Comparison of ENCODE assay signal across 32 cellular contexts in genomic region chr3:172157566-172158258, GRCh38.
DNase-seq lines count a peak whose midpoint lies in the region; ATAC-seq and TF ChIP-seq lines count a peak whose summit lies in the region.
"Had no signal": no experiment of that assay in that cellular context is flagged by ENCODE, and none has a peak within 500 bp of the region (broad histone marks: within the 10 kb centered on the region; RNA-seq: fewer than 3 reads in every experiment).

No MANE protein-coding gene starts in this region.

- H3K27me3 Mint-ChIP-seq in neural crest cell (ENCODE audit: low read depth) = no peaks in the 10 kb centered on the region
- H3K27me3 Mint-ChIP-seq: activated naive CD8-positive, alpha-beta T cell; CD4-positive, alpha-beta memory T cell; effector memory CD8-positive, alpha-beta T cell; naive thymus-derived CD4-positive, alpha-beta T cell; T-cell had no signal

- H3K36me3 Mint-ChIP-seq in neural crest cell (ENCODE audit: low read depth) = no peaks in the 10 kb centered on the region

- in situ Hi-C loops in mammary epithelial cell (cut with MboI; ENCODE audit: low sequenced_read_pairs in 2 of 2) = no loop called here

- H4K20me1 ChIP-seq in mammary epithelial cell (ENCODE audit: insufficient read depth, low read length) = no peaks in the 10 kb centered on the region

- H3K4me1 Mint-ChIP-seq in neural crest cell = peaks cover 54% of the 10 kb centered on the region

- H3K4me1 ChIP-seq in ACC112 (ENCODE audit: control insufficient read depth, insufficient read depth, low read length, unreplicated experiment) (peaks cover 75% of the 10 kb centered on the region), mammary epithelial cell (ENCODE audit: insufficient read depth, low read length) (peaks cover 60% of the 10 kb centered on the region)

- H2AFZ ChIP-seq in ACC112 (ENCODE audit: low read length, unreplicated experiment) (no peak overlapping the region), mammary epithelial cell (ENCODE audit: low read depth, low read length) (no peak overlapping the region)

- CTCF ChIA-PET in mammary epithelial cell (lab: Charles Lee; ENCODE audit: low non-redundant PET) = no interaction called here

- peak; percentile 77 for DNase-seq in NCI-H2171 treated with DMSO at 0.1 percent for 48 hours (lab: John Stamatoyannopoulos, UW)
- DNase-seq in mammary epithelial cell = no peak
- no peak for DNase-seq in neural crest cell (ENCODE audit: low read depth, low spot score)
- no peak for DNase-seq in activated effector memory CD4-positive, alpha-beta T cell treated with Interleukin-2 at 50 U/mL for 16 hours
- no peak for DNase-seq in NCI-H526 treated with DMSO at 0.1 percent for 48 hours (lab: John Stamatoyannopoulos, UW)
- DNase-seq in left colon = no peak
- DNase-seq in C1 segment of cervical spinal cord (lab: John Stamatoyannopoulos, UW) = no peak
- DNase-seq: activated CD4-positive, alpha-beta T cell treated with anti-CD3 and anti-CD28 coated beads for 48 hours; AML-193; CD4-positive, alpha-beta memory T cell; colonic mucosa; effector memory CD8-positive, alpha-beta T cell; EL; head of caudate nucleus; islet precursor cell; naive thymus-derived CD4-positive, alpha-beta T cell; NCI-H1436 treated with DMSO at 0.1 percent for 48 hours; NCI-H446; pancreas; retina; RPMI8226; stimulated activated naive CD8-positive, alpha-beta T cell treated with anti-CD3 and anti-CD28 coated beads, Interleukin-15, Interleukin-2, amounts not matched to agents 100 U/mL and 50 U/mL, for 24 hours; T-cell; uterus; WERI-Rb-1 had no signal

- H3K4me3 ChIP-seq in ACC112 (ENCODE audit: low read depth, low read length) (no peak overlapping the region), mammary epithelial cell (replicated peaks in 1 of 3; ENCODE audit: insufficient read depth in 1 of 3, low read depth in 2 of 3, low read length in 3 of 3) (no peak overlapping the region)
- H3K4me3 ChIP-seq: cardiac muscle cell, colonic mucosa, pancreas, skin epidermis, thoracic aorta, uterus had no signal

- WGBS in mammary epithelial cell (ENCODE audit: low coverage, missing lambda C conversion rate) = 98% methylated on average over 3 of the region's 3 CpGs

- TSS peak; percentile 31 for BruUV-seq in mammary epithelial cell (replicated peaks; lab: Mats Ljungman, UMichigan)

- ATAC-seq in left colon = no peak
- ATAC-seq: effector memory CD8-positive, alpha-beta T cell; esophagus mucosa; naive thymus-derived CD4-positive, alpha-beta T cell; pancreas; stimulated activated naive CD8-positive, alpha-beta T cell treated with anti-CD3 and anti-CD28 coated beads, Interleukin-15, Interleukin-2, amounts not matched to agents 100 U/mL and 50 U/mL, for 24 hours; T-cell had no signal

- peaks cover 13% of the 10 kb centered on the region; the same call in 1 of the 2 replicates for H3K36me3 ChIP-seq in ACC112 (ENCODE audit: insufficient read depth, low read length)
- H3K36me3 ChIP-seq in mammary epithelial cell (ENCODE audit: insufficient read depth, low read length) = peaks cover 2% of the 10 kb centered on the region
- H3K36me3 ChIP-seq: cardiac muscle cell, colonic mucosa, pancreas, thoracic aorta, uterus, WERI-Rb-1 had no signal

- H3K27ac ChIP-seq in ACC112 (ENCODE audit: low read depth, low read length) = peak overlapping the region; percentile 94
- H3K27ac ChIP-seq in mammary epithelial cell (ENCODE audit: insufficient read depth, low read depth, low read length) = peak overlapping the region; percentile 87
- H3K27ac ChIP-seq: cardiac muscle cell, colonic mucosa, uterus, WERI-Rb-1 had no signal

- intact Hi-C loops in mammary epithelial cell (cut with micrococcal nuclease) (loop anchor here (2.0 kb wide), 2 partner anchors 17 to 51 kb away; no protein-coding TSS in a partner anchor), left colon (cut with DNase I, micrococcal nuclease) (no loop called here)

- H3K27me3 ChIP-seq in ACC112 (ENCODE audit: insufficient read depth, low read length) = no peaks in the 10 kb centered on the region
- no peaks in the 10 kb centered on the region for H3K27me3 ChIP-seq in mammary epithelial cell (ENCODE audit: insufficient read depth, low read length)
- H3K27me3 ChIP-seq: cardiac muscle cell, colonic mucosa, pancreas, uterus had no signal

- H3K9me3 Mint-ChIP-seq in neural crest cell = no peaks in the 10 kb centered on the region
- H3K9me3 Mint-ChIP-seq: activated T-helper 2 cell treated with anti-CD3 and anti-CD28 coated beads, Interferon-gamma antibody, Interleukin-2, Interleukin-4, amounts not matched to agents 10 μg/mL and 5 μg/mL and 100 μg/mL, durations not matched to agents 14 hours and 24 hours and 36 hours; CD4-positive, alpha-beta memory T cell; effector memory CD8-positive, alpha-beta T cell; naive thymus-derived CD4-positive, alpha-beta T cell; T-cell had no signal

- peak overlapping the region; percentile 65 for H3K4me2 ChIP-seq in mammary epithelial cell (ENCODE audit: insufficient read depth, low read depth, low read length)

- no peak for TF ChIP-seq CTCF in mammary epithelial cell (conservative IDR thresholded peaks at IDR 0.05 in 1 of 2, IDR thresholded peaks at IDR 0.05 in 1 of 2; ENCODE audit: extremely low read depth in 1 of 2, insufficient read depth in 1 of 2, low read depth in 1 of 2, low read length in 2 of 2)
- no peak for TF ChIP-seq CTCF in neural crest cell (conservative IDR thresholded peaks at IDR 0.05)

- H3K79me2 ChIP-seq in ACC112 (ENCODE audit: control insufficient read depth, insufficient read depth, low read length, unreplicated experiment) = peaks cover 91% of the 10 kb centered on the region
- peaks cover 84% of the 10 kb centered on the region for H3K79me2 ChIP-seq in mammary epithelial cell (ENCODE audit: insufficient read depth, low read length)

- no peak overlapping the region for H3K9ac ChIP-seq in mammary epithelial cell (ENCODE audit: insufficient read depth, low read length)

- dilution Hi-C loops in mammary epithelial cell (cut with HindIII; ENCODE audit: low sequenced_read_pairs) = no loop called here

- no peaks in the 10 kb centered on the region for H3K9me3 ChIP-seq in mammary epithelial cell (replicated peaks; ENCODE audit: insufficient read depth, low read length)
- H3K9me3 ChIP-seq: colonic mucosa, pancreas, thoracic aorta, uterus had no signal

- H3K27ac Mint-ChIP-seq in neural crest cell (ENCODE audit: unreplicated experiment) = no peak overlapping the region
- H3K27ac Mint-ChIP-seq: activated naive CD8-positive, alpha-beta T cell; activated T-helper 2 cell treated with anti-CD3 and anti-CD28 coated beads, Interferon-gamma antibody, Interleukin-2, Interleukin-4, amounts not matched to agents 10 μg/mL and 5 μg/mL and 100 μg/mL, durations not matched to agents 14 hours and 24 hours and 36 hours; effector memory CD8-positive, alpha-beta T cell; naive thymus-derived CD4-positive, alpha-beta T cell; T-cell had no signal

- peak overlapping the region; percentile 57 for H3K4me3 Mint-ChIP-seq in neural crest cell
- H3K4me3 Mint-ChIP-seq: activated naive CD8-positive, alpha-beta T cell; CD4-positive, alpha-beta memory T cell; effector memory CD8-positive, alpha-beta T cell; naive thymus-derived CD4-positive, alpha-beta T cell; T-cell had no signal
